In genomic region chr11:114094516-114094915, GRCh38 we compare ENCODE assay signal across 25 cellular contexts. TPM values are rescaled to one million over a fixed set of nuclear protein-coding genes. Genes with fewer than 3 reads are reported as not detected.
"Had no signal": no experiment of that assay in that cellular context is flagged by ENCODE, and none has a peak within 500 bp of the region (broad histone marks: within the 10 kb centered on the region; RNA-seq: fewer than 3 reads in every experiment).

No MANE protein-coding gene starts in this region.

- H3K27me3 ChIP-seq: breast epithelium, esophagus squamous epithelium, pancreas, stomach, tibial nerve had no signal

- H3K36me3 ChIP-seq: breast epithelium, pancreas had no signal

- H3K36me3 Mint-ChIP-seq: activated naive CD8-positive, alpha-beta T cell had no signal

- H3K27ac ChIP-seq: breast epithelium, epithelial cell of prostate, esophagus squamous epithelium, pancreas, prostate gland had no signal

- H3K9me3 Mint-ChIP-seq: stimulated activated naive B cell treated with anti-CD40 and anti-IgM and Interleukin-4, amounts not matched to agents 10 μg/mL and 1 μg/mL and 100 μg/mL, for 72 hours had no signal

- H3K9me3 ChIP-seq: breast epithelium, esophagus squamous epithelium, left ventricle myocardium inferior, pancreas, prostate gland, stomach, tibial nerve had no signal

- H3K27me3 Mint-ChIP-seq: activated naive CD8-positive, alpha-beta T cell; stimulated activated naive B cell treated with anti-CD40 and anti-IgM and Interleukin-4, amounts not matched to agents 10 μg/mL and 1 μg/mL and 100 μg/mL, for 72 hours had no signal

- H3K4me3 Mint-ChIP-seq: activated naive CD8-positive, alpha-beta T cell; stimulated activated naive B cell treated with anti-CD40 and anti-IgM and Interleukin-4, amounts not matched to agents 10 μg/mL and 1 μg/mL and 100 μg/mL, for 72 hours had no signal

- H3K27ac Mint-ChIP-seq: activated naive CD8-positive, alpha-beta T cell; stimulated activated naive B cell treated with anti-CD40 and anti-IgM and Interleukin-4, amounts not matched to agents 10 μg/mL and 1 μg/mL and 100 μg/mL, for 72 hours had no signal

- H3K4me3 ChIP-seq: breast epithelium, esophagus squamous epithelium, left ventricle myocardium inferior, pancreas, prostate gland, smooth muscle cell, tibial nerve had no signal

- DNase-seq: activated CD4-positive, alpha-beta T cell treated with anti-CD3 and anti-CD28 coated beads for 4 hours; activated CD4-positive, alpha-beta T cell treated with anti-CD3 and anti-CD28 coated beads, Interleukin-2, amount 50 U/mL, for 4 hours; activated CD8-positive, alpha-beta memory T cell treated with anti-CD3 and anti-CD28 coated beads for 24 hours; activated effector memory CD4-positive, alpha-beta T cell treated with Interleukin-2 at 50 U/mL for 16 hours; activated naive CD4-positive, alpha-beta T cell treated with Interleukin-2 at 50 U/mL for 16 hours; central memory CD4-positive, alpha-beta T cell; dermis blood vessel endothelial cell; effector CD8-positive, alpha-beta T cell; esophagus squamous epithelium; foreskin melanocyte; islet precursor cell; left ventricle myocardium inferior; nucleus accumbens; pancreas; stimulated activated CD4-positive, alpha-beta T cell treated with anti-CD3 and anti-CD28 coated beads, Interleukin-1b, Interleukin-23, amount 100 ng/mL, for 48 hours; stimulated activated CD4-positive, alpha-beta T cell treated with anti-CD3 and anti-CD28 coated beads, Interleukin-4, amount 100 ng/mL, for 4 hours; stimulated activated CD8-positive, alpha-beta memory T cell treated with anti-CD3 and anti-CD28 coated beads, Interleukin-4, amount 100 ng/mL, for 48 hours; stimulated activated naive B cell treated with anti-CD40 and anti-IgM and Interleukin-4, amounts not matched to agents 10 μg/mL and 1 μg/mL and 100 μg/mL, for 72 hours; stomach had no signal

- ATAC-seq: pancreas; stimulated activated naive B cell treated with anti-CD40 and anti-IgM and Interleukin-4, amounts not matched to agents 10 μg/mL and 1 μg/mL and 100 μg/mL, for 72 hours had no signal

RNA-seq across cellular contexts. Expression of gene ZBTB16, which starts 35.0 kb away (rescaled TPM):
- total RNA-seq: smooth muscle cell had no signal
